In the genomic region with DNA sequence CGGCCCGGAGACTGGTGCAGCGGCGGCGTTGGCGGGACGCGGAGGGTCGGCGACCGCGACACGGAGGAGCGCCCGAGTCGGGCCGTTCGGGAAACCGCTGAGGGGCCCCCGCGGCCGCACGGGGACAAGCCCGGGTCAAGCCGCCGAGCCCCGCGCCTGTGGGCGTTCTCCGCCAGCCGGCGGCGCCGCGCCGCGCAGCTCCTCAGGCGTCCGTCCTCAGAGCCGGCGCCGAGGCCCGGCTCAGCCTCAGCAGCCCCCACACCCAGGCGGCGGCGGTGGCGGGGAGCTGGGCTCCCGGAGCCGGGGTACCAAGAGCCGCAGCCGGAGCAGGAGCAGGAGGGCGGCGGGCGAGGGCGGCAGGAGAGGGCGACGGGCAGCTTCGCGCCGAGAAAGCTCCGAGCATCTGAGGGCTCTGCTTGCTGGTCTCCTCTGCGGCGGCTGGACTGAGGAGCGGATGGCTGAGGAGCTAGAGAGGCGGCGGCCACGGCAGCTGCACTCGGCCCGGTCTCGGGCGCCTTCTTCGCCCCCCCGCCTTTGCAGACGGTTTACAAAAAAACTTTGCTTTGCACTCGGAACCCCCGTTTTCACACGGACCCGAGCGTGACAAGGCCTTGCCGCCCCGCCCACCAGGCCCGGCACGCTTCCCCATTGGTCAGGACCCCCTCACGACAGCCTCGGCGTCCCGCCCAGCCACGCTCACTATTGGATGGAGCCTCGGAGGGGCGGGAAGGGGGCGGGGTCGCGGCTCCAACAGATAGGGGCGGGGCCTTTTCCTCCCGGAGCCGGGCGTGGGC, we compare ENCODE assay signal across 1 cellular context.
TF ChIP-seq lines count a peak whose summit lies in the region.

A gene with protein sequence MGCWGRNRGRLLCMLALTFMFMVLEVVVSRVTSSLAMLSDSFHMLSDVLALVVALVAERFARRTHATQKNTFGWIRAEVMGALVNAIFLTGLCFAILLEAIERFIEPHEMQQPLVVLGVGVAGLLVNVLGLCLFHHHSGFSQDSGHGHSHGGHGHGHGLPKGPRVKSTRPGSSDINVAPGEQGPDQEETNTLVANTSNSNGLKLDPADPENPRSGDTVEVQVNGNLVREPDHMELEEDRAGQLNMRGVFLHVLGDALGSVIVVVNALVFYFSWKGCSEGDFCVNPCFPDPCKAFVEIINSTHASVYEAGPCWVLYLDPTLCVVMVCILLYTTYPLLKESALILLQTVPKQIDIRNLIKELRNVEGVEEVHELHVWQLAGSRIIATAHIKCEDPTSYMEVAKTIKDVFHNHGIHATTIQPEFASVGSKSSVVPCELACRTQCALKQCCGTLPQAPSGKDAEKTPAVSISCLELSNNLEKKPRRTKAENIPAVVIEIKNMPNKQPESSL (minus strand): TSS at position 522 of the 794 bp plus-strand sequence. CDS start 549 bp downstream, outside the sequence.

TF ChIP-seq in K562, 482 proteins besides CTCF, POLR2A, EP300 and RAD21 (continued from another document and continues in another):
- TF ChIP-seq, protein P1, sequence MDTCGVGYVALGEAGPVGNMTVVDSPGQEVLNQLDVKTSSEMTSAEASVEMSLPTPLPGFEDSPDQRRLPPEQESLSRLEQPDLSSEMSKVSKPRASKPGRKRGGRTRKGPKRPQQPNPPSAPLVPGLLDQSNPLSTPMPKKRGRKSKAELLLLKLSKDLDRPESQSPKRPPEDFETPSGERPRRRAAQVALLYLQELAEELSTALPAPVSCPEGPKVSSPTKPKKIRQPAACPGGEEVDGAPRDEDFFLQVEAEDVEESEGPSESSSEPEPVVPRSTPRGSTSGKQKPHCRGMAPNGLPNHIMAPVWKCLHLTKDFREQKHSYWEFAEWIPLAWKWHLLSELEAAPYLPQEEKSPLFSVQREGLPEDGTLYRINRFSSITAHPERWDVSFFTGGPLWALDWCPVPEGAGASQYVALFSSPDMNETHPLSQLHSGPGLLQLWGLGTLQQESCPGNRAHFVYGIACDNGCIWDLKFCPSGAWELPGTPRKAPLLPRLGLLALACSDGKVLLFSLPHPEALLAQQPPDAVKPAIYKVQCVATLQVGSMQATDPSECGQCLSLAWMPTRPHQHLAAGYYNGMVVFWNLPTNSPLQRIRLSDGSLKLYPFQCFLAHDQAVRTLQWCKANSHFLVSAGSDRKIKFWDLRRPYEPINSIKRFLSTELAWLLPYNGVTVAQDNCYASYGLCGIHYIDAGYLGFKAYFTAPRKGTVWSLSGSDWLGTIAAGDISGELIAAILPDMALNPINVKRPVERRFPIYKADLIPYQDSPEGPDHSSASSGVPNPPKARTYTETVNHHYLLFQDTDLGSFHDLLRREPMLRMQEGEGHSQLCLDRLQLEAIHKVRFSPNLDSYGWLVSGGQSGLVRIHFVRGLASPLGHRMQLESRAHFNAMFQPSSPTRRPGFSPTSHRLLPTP (IDR thresholded peaks at IDR 0.05; ENCODE audit: borderline replicate concordance, extremely low read depth, insufficient read length) = no peak
- TF ChIP-seq, protein P2, sequence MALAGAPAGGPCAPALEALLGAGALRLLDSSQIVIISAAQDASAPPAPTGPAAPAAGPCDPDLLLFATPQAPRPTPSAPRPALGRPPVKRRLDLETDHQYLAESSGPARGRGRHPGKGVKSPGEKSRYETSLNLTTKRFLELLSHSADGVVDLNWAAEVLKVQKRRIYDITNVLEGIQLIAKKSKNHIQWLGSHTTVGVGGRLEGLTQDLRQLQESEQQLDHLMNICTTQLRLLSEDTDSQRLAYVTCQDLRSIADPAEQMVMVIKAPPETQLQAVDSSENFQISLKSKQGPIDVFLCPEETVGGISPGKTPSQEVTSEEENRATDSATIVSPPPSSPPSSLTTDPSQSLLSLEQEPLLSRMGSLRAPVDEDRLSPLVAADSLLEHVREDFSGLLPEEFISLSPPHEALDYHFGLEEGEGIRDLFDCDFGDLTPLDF (CRISPR knock-in tag; IDR thresholded peaks at IDR 0.05) = peak; percentile 45; the same call in 1 of the 2 replicates
- TF ChIP-seq SETDB1 (IDR thresholded peaks at IDR 0.05; ENCODE audit: low read length) = no peak
- TF ChIP-seq, protein P3, sequence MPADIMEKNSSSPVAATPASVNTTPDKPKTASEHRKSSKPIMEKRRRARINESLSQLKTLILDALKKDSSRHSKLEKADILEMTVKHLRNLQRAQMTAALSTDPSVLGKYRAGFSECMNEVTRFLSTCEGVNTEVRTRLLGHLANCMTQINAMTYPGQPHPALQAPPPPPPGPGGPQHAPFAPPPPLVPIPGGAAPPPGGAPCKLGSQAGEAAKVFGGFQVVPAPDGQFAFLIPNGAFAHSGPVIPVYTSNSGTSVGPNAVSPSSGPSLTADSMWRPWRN (IDR thresholded peaks at IDR 0.05; ENCODE audit: low read depth) = no peak
- TF ChIP-seq CTBP1 (IDR thresholded peaks at IDR 0.05; ENCODE audit: borderline replicate concordance) = peak; percentile 62; the same call in 1 of the 2 replicates
- peak; percentile 59 for TF ChIP-seq RB1 (IDR thresholded peaks at IDR 0.05; ENCODE audit: low read depth)
- TF ChIP-seq ZNF431 (CRISPR knock-in tag; IDR thresholded peaks at IDR 0.05) = no peak
- no peak for TF ChIP-seq ZNF707 (CRISPR knock-in tag; conservative IDR thresholded peaks at IDR 0.05)
- peak; percentile 56; the same call in 1 of the 2 replicates for TF ChIP-seq ESRRA (IDR thresholded peaks at IDR 0.05; ENCODE audit: borderline replicate concordance, low read depth)
- no peak for TF ChIP-seq OTX1 (CRISPR knock-in tag; IDR thresholded peaks at IDR 0.05)
- TF ChIP-seq SREBF1 (IDR thresholded peaks at IDR 0.05; ENCODE audit: borderline replicate concordance, low read depth, low read length) = no peak
- peak; percentile 85 for TF ChIP-seq FOS (IDR thresholded peaks at IDR 0.05; ENCODE audit: extremely low read depth, insufficient read length)
- TF ChIP-seq SMAD3 (CRISPR knock-in tag; conservative IDR thresholded peaks at IDR 0.05) = no peak
- no peak for TF ChIP-seq EZH2 (IDR thresholded peaks at IDR 0.05; ENCODE audit: borderline replicate concordance, low read depth, low read length)
- TF ChIP-seq, protein P4, sequence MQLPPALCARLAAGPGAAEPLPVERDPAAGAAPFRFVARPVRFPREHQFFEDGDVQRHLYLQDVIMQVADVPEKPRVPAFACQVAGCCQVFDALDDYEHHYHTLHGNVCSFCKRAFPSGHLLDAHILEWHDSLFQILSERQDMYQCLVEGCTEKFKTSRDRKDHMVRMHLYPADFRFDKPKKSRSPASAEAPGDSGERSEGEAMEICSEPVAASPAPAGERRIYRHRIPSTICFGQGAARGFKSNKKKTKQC (CRISPR knock-in tag; IDR thresholded peaks at IDR 0.05) = 0 out of 2 replicates have a peak, but pooled peaks have one; percentile 42
- no peak for TF ChIP-seq BRCA1 (IDR thresholded peaks at IDR 0.05)
- no peak for TF ChIP-seq BRCA1 (CRISPR knock-in tag; IDR thresholded peaks at IDR 0.05)
- TF ChIP-seq SOX6 (IDR thresholded peaks at IDR 0.05) = no peak
- no peak for TF ChIP-seq ZNF143 (CRISPR knock-in tag; IDR thresholded peaks at IDR 0.05)
- peak; percentile 51; the same call in 1 of the 2 replicates for TF ChIP-seq GATAD2A (IDR thresholded peaks at IDR 0.05)
- TF ChIP-seq, protein P5, sequence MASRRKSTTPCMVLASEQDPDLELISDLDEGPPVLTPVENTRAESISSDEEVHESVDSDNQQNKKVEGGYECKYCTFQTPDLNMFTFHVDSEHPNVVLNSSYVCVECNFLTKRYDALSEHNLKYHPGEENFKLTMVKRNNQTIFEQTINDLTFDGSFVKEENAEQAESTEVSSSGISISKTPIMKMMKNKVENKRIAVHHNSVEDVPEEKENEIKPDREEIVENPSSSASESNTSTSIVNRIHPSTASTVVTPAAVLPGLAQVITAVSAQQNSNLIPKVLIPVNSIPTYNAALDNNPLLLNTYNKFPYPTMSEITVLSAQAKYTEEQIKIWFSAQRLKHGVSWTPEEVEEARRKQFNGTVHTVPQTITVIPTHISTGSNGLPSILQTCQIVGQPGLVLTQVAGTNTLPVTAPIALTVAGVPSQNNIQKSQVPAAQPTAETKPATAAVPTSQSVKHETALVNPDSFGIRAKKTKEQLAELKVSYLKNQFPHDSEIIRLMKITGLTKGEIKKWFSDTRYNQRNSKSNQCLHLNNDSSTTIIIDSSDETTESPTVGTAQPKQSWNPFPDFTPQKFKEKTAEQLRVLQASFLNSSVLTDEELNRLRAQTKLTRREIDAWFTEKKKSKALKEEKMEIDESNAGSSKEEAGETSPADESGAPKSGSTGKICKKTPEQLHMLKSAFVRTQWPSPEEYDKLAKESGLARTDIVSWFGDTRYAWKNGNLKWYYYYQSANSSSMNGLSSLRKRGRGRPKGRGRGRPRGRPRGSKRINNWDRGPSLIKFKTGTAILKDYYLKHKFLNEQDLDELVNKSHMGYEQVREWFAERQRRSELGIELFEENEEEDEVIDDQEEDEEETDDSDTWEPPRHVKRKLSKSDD (conservative IDR thresholded peaks at IDR 0.05; ENCODE audit: low read length) = no peak
- TF ChIP-seq ZNF785 (CRISPR knock-in tag; IDR thresholded peaks at IDR 0.05) = no peak
- TF ChIP-seq SLC30A9 (CRISPR knock-in tag; IDR thresholded peaks at IDR 0.05) = no peak
- TF ChIP-seq, protein P6, sequence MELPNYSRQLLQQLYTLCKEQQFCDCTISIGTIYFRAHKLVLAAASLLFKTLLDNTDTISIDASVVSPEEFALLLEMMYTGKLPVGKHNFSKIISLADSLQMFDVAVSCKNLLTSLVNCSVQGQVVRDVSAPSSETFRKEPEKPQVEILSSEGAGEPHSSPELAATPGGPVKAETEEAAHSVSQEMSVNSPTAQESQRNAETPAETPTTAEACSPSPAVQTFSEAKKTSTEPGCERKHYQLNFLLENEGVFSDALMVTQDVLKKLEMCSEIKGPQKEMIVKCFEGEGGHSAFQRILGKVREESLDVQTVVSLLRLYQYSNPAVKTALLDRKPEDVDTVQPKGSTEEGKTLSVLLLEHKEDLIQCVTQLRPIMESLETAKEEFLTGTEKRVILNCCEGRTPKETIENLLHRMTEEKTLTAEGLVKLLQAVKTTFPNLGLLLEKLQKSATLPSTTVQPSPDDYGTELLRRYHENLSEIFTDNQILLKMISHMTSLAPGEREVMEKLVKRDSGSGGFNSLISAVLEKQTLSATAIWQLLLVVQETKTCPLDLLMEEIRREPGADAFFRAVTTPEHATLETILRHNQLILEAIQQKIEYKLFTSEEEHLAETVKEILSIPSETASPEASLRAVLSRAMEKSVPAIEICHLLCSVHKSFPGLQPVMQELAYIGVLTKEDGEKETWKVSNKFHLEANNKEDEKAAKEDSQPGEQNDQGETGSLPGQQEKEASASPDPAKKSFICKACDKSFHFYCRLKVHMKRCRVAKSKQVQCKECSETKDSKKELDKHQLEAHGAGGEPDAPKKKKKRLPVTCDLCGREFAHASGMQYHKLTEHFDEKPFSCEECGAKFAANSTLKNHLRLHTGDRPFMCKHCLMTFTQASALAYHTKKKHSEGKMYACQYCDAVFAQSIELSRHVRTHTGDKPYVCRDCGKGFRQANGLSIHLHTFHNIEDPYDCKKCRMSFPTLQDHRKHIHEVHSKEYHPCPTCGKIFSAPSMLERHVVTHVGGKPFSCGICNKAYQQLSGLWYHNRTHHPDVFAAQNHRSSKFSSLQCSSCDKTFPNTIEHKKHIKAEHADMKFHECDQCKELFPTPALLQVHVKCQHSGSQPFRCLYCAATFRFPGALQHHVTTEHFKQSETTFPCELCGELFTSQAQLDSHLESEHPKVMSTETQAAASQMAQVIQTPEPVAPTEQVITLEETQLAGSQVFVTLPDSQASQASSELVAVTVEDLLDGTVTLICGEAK (IDR thresholded peaks at IDR 0.05) = no peak
- TF ChIP-seq, protein P6 (CRISPR knock-in tag; IDR thresholded peaks at IDR 0.05) = no peak
- TF ChIP-seq ZBTB1 (CRISPR knock-in tag; IDR thresholded peaks at IDR 0.05; ENCODE audit: borderline replicate concordance, low read depth) = 0 out of 2 replicates have a peak, but pooled peaks have one; percentile 13
- TF ChIP-seq, protein P7, sequence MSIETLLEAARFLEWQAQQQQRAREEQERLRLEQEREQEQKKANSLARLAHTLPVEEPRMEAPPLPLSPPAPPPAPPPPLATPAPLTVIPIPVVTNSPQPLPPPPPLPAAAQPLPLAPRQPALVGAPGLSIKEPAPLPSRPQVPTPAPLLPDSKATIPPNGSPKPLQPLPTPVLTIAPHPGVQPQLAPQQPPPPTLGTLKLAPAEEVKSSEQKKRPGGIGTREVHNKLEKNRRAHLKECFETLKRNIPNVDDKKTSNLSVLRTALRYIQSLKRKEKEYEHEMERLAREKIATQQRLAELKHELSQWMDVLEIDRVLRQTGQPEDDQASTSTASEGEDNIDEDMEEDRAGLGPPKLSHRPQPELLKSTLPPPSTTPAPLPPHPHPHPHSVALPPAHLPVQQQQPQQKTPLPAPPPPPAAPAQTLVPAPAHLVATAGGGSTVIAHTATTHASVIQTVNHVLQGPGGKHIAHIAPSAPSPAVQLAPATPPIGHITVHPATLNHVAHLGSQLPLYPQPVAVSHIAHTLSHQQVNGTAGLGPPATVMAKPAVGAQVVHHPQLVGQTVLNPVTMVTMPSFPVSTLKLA (conservative IDR thresholded peaks at IDR 0.05) = no peak
- TF ChIP-seq ZNF75A (CRISPR knock-in tag; IDR thresholded peaks at IDR 0.05) = 0 out of 2 replicates have a peak, but pooled peaks have one; percentile 50
- no peak for TF ChIP-seq RNF2 (IDR thresholded peaks at IDR 0.05)
- no peak for TF ChIP-seq TCF3 (CRISPR knock-in tag; IDR thresholded peaks at IDR 0.05)
- TF ChIP-seq, protein P8, sequence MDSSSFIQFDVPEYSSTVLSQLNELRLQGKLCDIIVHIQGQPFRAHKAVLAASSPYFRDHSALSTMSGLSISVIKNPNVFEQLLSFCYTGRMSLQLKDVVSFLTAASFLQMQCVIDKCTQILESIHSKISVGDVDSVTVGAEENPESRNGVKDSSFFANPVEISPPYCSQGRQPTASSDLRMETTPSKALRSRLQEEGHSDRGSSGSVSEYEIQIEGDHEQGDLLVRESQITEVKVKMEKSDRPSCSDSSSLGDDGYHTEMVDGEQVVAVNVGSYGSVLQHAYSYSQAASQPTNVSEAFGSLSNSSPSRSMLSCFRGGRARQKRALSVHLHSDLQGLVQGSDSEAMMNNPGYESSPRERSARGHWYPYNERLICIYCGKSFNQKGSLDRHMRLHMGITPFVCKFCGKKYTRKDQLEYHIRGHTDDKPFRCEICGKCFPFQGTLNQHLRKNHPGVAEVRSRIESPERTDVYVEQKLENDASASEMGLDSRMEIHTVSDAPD (CRISPR knock-in tag; IDR thresholded peaks at IDR 0.05) = no peak
